In genomic region chr17:75624714-75625345, GRCh38 we compare ENCODE assay signal across 31 cellular contexts. TPM values are rescaled to one million over a fixed set of nuclear protein-coding genes. Genes with fewer than 3 reads are reported as not detected.
"Had no signal": no experiment of that assay in that cellular context is flagged by ENCODE, and none has a peak within 500 bp of the region (broad histone marks: within the 10 kb centered on the region; RNA-seq: fewer than 3 reads in every experiment).

No MANE protein-coding gene starts in this region.

- H3K4me1 Mint-ChIP-seq: stimulated activated effector memory CD8-positive, alpha-beta T cell treated with anti-CD3 and anti-CD28 coated beads, Interleukin-12 subunit alpha, Interleukin-12 subunit beta, amount 100 ng/mL, for 72 hours had no signal

- H3K9me3 Mint-ChIP-seq: naive thymus-derived CD8-positive, alpha-beta T cell; nephron; neural crest cell; stimulated activated effector memory CD8-positive, alpha-beta T cell treated with anti-CD3 and anti-CD28 coated beads, Interleukin-12 subunit alpha, Interleukin-12 subunit beta, amount 100 ng/mL, for 72 hours; stimulated activated naive CD8-positive, alpha-beta T cell treated with anti-CD3 and anti-CD28 coated beads, Interleukin-15, Interleukin-2, amounts not matched to agents 100 ng/mL and 50 ng/mL, for 24 hours had no signal

- H3K4me2 ChIP-seq: hepatocyte had no signal

- H2AFZ ChIP-seq: hepatocyte had no signal

- FAIRE-seq: keratinocyte, small intestine had no signal

- H3K79me2 ChIP-seq: hepatocyte had no signal

- H3K9me3 ChIP-seq: heart right ventricle, left lung, lower lobe of right lung, neutrophil, ovary, right atrium auricular region, sigmoid colon, spleen, suprapubic skin, thoracic aorta, tibial artery, upper lobe of right lung, vagina had no signal

- H3K27me3 Mint-ChIP-seq: naive thymus-derived CD8-positive, alpha-beta T cell; progenitor cell of endocrine pancreas; stimulated activated naive CD8-positive, alpha-beta T cell treated with anti-CD3 and anti-CD28 coated beads, Interleukin-15, Interleukin-2, amounts not matched to agents 100 ng/mL and 50 ng/mL, for 24 hours had no signal

- H3K4me3 Mint-ChIP-seq: naive thymus-derived CD8-positive, alpha-beta T cell; nephron; neural crest cell; stimulated activated effector memory CD8-positive, alpha-beta T cell treated with anti-CD3 and anti-CD28 coated beads, Interleukin-12 subunit alpha, Interleukin-12 subunit beta, amount 100 ng/mL, for 72 hours; stimulated activated naive CD8-positive, alpha-beta T cell treated with anti-CD3 and anti-CD28 coated beads, Interleukin-15, Interleukin-2, amounts not matched to agents 100 ng/mL and 50 ng/mL, for 24 hours had no signal

- H3K27ac ChIP-seq: heart right ventricle, hepatocyte, left lung, lower lobe of right lung, neutrophil, ovary, right atrium auricular region, sigmoid colon, spleen, suprapubic skin, thoracic aorta, tibial artery, upper lobe of right lung, vagina had no signal

- H3K4me1 ChIP-seq: left lung, lower lobe of right lung, right atrium auricular region, sigmoid colon, suprapubic skin, tibial artery, upper lobe of right lung, vagina had no signal

- H3K27ac Mint-ChIP-seq: nephron; progenitor cell of endocrine pancreas; stimulated activated naive CD8-positive, alpha-beta T cell treated with anti-CD3 and anti-CD28 coated beads, Interleukin-15, Interleukin-2, amounts not matched to agents 100 ng/mL and 50 ng/mL, for 24 hours had no signal

- H3K4me3 ChIP-seq: heart right ventricle, hepatocyte, left lung, lower lobe of right lung, ovary, right atrium auricular region, sigmoid colon, spleen, suprapubic skin, thoracic aorta, tibial artery, upper lobe of right lung, vagina had no signal

- DNase-seq: heart right ventricle; kidney glomerular epithelial cell; left colon; left lung; lower lobe of right lung; mammary epithelial cell; mesenchymal stem cell; naive thymus-derived CD8-positive, alpha-beta T cell; occipital lobe; ovary; sigmoid colon; small intestine; spleen; stimulated activated CD4-positive, alpha-beta T cell treated with anti-CD3 and anti-CD28 coated beads, Interleukin-4, amount 100 ng/mL, for 24 hours; stimulated activated naive CD4-positive, alpha-beta T cell; tibial artery; trophoblast cell; upper lobe of right lung had no signal

- H3K36me3 ChIP-seq: ovary had no signal

- ATAC-seq: left colon, left lung, lower lobe of right lung, upper lobe of right lung had no signal

- H3K27me3 ChIP-seq: heart right ventricle, hepatocyte, left lung, neutrophil, ovary, right atrium auricular region, sigmoid colon, spleen, suprapubic skin, tibial artery, upper lobe of right lung, vagina had no signal

RNA-seq across cellular contexts. Expression of gene SMIM5, which starts 8.4 kb away (rescaled TPM):
- total RNA-seq: mammary epithelial cell, neural crest cell, pulmonary artery endothelial cell had no signal
